In the genomic region with DNA sequence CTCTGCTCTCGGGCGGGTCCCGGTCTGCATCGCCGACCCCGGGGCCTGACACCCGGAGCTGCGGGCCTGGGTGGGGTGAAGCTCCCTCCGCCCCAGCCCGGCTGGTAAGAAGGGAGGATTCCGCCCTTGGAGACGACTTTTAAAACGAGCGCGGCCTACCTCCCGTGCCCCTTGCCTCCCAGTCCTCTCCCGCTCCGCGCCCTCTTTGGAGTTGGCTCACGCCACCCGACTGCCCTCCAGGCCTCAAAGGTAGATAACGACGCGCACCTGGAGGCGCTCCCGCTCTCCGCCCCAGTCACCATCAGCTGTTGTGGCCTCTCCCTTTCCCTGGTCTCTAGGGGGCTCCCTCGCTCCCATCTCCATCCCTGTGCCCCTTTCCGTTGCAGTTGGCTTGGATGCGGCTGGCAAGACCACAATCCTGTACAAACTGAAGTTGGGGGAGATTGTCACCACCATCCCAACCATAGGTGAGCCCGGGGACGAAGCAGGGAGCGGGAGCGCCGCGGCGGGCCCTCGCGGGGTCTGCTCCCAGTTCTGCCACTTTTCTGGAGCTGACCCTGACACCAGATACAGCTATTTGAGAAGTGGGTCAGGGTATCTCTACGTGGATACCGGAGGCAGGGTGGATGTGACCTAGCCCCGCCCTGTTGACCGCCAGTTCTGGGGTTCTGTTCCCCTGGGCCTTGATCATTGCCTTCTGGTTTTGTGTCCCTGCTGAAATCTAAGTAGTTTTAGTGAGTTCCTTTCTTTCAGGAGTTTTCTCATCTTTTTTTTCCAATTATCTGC, we compare ENCODE assay signal across 1 cellular context.
TF ChIP-seq lines count a peak whose summit lies in the region.

No MANE protein-coding gene starts in this region.

TF ChIP-seq in HepG2, 621 proteins besides CTCF, POLR2A, EP300 and RAD21 (continued from another document and continues in another):
- TF ChIP-seq, protein P1, sequence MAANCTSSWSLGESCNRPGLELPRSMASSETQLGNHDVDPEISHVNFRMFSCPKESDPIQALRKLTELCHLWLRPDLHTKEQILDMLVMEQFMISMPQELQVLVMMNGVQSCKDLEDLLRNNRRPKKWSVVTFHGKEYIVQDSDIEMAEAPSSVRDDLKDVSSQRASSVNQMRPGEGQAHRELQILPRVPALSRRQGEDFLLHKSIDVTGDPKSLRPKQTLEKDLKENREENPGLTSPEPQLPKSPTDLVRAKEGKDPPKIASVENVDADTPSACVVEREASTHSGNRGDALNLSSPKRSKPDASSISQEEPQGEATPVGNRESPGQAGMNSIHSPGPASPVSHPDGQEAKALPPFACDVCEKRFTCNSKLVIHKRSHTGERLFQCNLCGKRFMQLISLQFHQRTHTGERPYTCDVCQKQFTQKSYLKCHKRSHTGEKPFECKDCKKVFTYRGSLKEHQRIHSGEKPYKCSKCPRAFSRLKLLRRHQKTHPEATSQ (CRISPR knock-in tag; IDR thresholded peaks at IDR 0.05; ENCODE audit: borderline replicate concordance): no peak
- TF ChIP-seq JUN (CRISPR knock-in tag; IDR thresholded peaks at IDR 0.05) (no peak), ZNF598 (CRISPR knock-in tag; IDR thresholded peaks at IDR 0.05; ENCODE audit: borderline replicate concordance) (peak; percentile 14; the same call in 1 of the 2 replicates), ZNF136 (CRISPR knock-in tag; IDR thresholded peaks at IDR 0.05; ENCODE audit: low read depth) (0 out of 2 replicates have a peak, but pooled peaks have one; percentile 34), ZNF740 (CRISPR knock-in tag; IDR thresholded peaks at IDR 0.05) (no peak), ZNF350 (CRISPR knock-in tag; IDR thresholded peaks at IDR 0.05; ENCODE audit: borderline replicate concordance, low read depth) (peak; percentile 19; the same call in 1 of the 2 replicates), TP53 (CRISPR knock-in tag; conservative IDR thresholded peaks at IDR 0.05) (no peak), YEATS2 (CRISPR knock-in tag; IDR thresholded peaks at IDR 0.05; ENCODE audit: borderline replicate concordance) (peak; percentile 69; the same call in 1 of the 2 replicates), SIX4 (CRISPR knock-in tag; IDR thresholded peaks at IDR 0.05) (peak; percentile 21; the same call in 1 of the 2 replicates), KMT2B (CRISPR knock-in tag; IDR thresholded peaks at IDR 0.05) (no peak), RELA (CRISPR knock-in tag; IDR thresholded peaks at IDR 0.05) (no peak), SPEN (CRISPR knock-in tag; IDR thresholded peaks at IDR 0.05; ENCODE audit: low read depth) (no peak), ZNF460 (CRISPR knock-in tag; IDR thresholded peaks at IDR 0.05; ENCODE audit: borderline replicate concordance) (no peak), MBD4 (IDR thresholded peaks at IDR 0.05; ENCODE audit: borderline replicate concordance, low read length) (no peak), ZNF646 (CRISPR knock-in tag; IDR thresholded peaks at IDR 0.05) (no peak), ZNF772 (CRISPR knock-in tag; IDR thresholded peaks at IDR 0.05) (peak; percentile 72; the same call in 1 of the 2 replicates), ZFP91 (CRISPR knock-in tag; IDR thresholded peaks at IDR 0.05; ENCODE audit: borderline replicate concordance) (peak; percentile 45), CBX5 (CRISPR knock-in tag; IDR thresholded peaks at IDR 0.05; ENCODE audit: borderline replicate concordance) (0 out of 2 replicates have a peak, but pooled peaks have one; percentile 39), ZNF446 (CRISPR knock-in tag; IDR thresholded peaks at IDR 0.05) (peak; percentile 77; the same call in 1 of the 2 replicates), ZNF616 (CRISPR knock-in tag; IDR thresholded peaks at IDR 0.05; ENCODE audit: low read depth) (no peak), CREB3 (CRISPR knock-in tag; IDR thresholded peaks at IDR 0.05) (no peak), ZNF501 (CRISPR knock-in tag; IDR thresholded peaks at IDR 0.05) (peak; percentile 52), HOXA3 (CRISPR knock-in tag; IDR thresholded peaks at IDR 0.05) (no peak; the same call in 1 of the 2 replicates), ZFP36 (IDR thresholded peaks at IDR 0.05; ENCODE audit: borderline replicate concordance, low read depth, low read length, partially characterized antibody) (no peak), GATAD1 (CRISPR knock-in tag; IDR thresholded peaks at IDR 0.05) (peak; percentile 71), KDM5B (CRISPR knock-in tag; IDR thresholded peaks at IDR 0.05; ENCODE audit: borderline replicate concordance) (peak; percentile 46; the same call in 1 of the 2 replicates), ZNF143 (CRISPR knock-in tag; IDR thresholded peaks at IDR 0.05) (no peak), KAT8 (CRISPR knock-in tag; IDR thresholded peaks at IDR 0.05) (no peak), HMGXB4 (CRISPR knock-in tag; IDR thresholded peaks at IDR 0.05; ENCODE audit: borderline replicate concordance in 1 of 2, low read depth in 1 of 2) (peak; percentile 93 to 96), FOXA3 (CRISPR knock-in tag; IDR thresholded peaks at IDR 0.05) (no peak), NKX3-1 (CRISPR knock-in tag; IDR thresholded peaks at IDR 0.05) (no peak), HOXA9 (CRISPR knock-in tag; IDR thresholded peaks at IDR 0.05; ENCODE audit: borderline replicate concordance) (no peak; the same call in 1 of the 2 replicates), PRMT3 (CRISPR knock-in tag; IDR thresholded peaks at IDR 0.05; ENCODE audit: borderline replicate concordance, low read depth) (no peak), CHD4 (IDR thresholded peaks at IDR 0.05; ENCODE audit: borderline replicate concordance, low read length) (no peak), ZNF333 (CRISPR knock-in tag; IDR thresholded peaks at IDR 0.05; ENCODE audit: borderline replicate concordance) (no peak), TBL1XR1 (IDR thresholded peaks at IDR 0.05; ENCODE audit: borderline replicate concordance, low read length, partially characterized antibody) (no peak)
- TF ChIP-seq, protein P2, sequence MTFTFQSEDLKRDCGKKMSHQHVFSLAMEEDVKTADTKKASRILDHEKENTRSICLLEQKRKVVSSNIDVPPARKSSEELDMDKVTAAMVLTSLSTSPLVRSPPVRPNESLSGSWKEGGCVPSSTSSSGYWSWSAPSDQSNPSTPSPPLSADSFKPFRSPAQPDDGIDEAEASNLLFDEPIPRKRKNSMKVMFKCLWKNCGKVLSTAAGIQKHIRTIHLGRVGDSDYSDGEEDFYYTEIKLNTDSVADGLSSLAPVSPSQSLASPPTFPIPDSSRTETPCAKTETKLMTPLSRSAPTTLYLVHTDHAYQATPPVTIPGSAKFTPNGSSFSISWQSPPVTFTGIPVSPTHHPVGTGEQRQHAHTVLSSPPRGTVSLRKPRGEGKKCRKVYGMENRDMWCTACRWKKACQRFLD (CRISPR knock-in tag; IDR thresholded peaks at IDR 0.05; ENCODE audit: borderline replicate concordance): no peak
- TF ChIP-seq, protein P3, sequence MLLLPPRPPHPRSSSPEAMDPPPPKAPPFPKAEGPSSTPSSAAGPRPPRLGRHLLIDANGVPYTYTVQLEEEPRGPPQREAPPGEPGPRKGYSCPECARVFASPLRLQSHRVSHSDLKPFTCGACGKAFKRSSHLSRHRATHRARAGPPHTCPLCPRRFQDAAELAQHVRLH (CRISPR knock-in tag; IDR thresholded peaks at IDR 0.05; ENCODE audit: borderline replicate concordance, low read depth): 0 out of 2 replicates have a peak, but pooled peaks have one; percentile 23
- TF ChIP-seq, protein P4, sequence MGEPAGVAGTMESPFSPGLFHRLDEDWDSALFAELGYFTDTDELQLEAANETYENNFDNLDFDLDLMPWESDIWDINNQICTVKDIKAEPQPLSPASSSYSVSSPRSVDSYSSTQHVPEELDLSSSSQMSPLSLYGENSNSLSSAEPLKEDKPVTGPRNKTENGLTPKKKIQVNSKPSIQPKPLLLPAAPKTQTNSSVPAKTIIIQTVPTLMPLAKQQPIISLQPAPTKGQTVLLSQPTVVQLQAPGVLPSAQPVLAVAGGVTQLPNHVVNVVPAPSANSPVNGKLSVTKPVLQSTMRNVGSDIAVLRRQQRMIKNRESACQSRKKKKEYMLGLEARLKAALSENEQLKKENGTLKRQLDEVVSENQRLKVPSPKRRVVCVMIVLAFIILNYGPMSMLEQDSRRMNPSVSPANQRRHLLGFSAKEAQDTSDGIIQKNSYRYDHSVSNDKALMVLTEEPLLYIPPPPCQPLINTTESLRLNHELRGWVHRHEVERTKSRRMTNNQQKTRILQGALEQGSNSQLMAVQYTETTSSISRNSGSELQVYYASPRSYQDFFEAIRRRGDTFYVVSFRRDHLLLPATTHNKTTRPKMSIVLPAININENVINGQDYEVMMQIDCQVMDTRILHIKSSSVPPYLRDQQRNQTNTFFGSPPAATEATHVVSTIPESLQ (CRISPR knock-in tag; conservative IDR thresholded peaks at IDR 0.05): no peak
- TF ChIP-seq, protein P5, sequence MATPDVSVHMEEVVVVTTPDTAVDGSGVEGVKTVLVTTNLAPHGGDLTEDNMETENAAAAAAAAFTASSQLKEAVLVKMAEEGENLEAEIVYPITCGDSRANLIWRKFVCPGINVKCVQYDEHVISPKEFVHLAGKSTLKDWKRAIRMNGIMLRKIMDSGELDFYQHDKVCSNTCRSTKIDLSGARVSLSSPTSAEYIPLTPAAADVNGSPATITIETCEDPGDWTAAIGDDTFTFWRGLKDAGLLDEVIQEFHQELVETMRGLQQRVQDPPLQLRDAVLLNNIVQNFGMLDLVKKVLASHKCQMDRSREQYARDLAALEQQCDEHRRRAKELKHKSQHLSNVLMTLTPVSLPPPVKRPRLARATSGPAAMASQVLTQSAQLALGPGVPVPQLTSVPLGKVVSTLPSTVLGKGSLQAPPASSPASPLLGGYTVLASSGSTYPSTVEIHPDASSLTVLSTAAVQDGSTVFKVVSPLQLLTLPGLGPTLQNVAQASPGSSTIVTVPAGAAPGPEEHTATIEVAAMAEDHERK (CRISPR knock-in tag; IDR thresholded peaks at IDR 0.05; ENCODE audit: low read depth): no peak
